In the genomic region with DNA sequence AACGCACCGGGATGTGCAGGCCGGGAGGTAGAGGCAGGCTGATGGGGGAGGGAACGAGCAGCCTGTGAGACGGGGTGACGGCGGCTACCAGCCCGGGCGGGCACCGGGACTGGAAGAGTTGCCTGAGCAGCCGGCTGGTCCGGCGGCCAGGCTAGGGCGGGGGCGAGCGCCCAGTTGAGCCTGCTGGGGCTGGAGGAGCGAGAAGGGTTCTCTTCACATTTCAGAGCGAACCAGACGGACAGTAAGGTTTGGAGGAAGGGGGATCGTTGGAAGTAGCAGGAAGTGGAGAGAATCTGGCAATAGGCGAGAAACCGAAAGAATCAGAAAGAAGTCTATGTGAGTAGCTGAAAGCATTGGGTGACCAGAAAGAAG, we compare ENCODE assay signal across 9 cellular contexts. TPM values are rescaled to one million over a fixed set of nuclear protein-coding genes. Genes with fewer than 3 reads are reported as not detected.
DNase-seq lines count a peak whose midpoint lies in the region; ATAC-seq, FAIRE-seq and TF ChIP-seq lines count a peak whose summit lies in the region.
"Not testable (repeated sequence)": the region's sequence is repeated elsewhere in the genome, so short reads cannot be mapped to it uniquely, and the experiment has no call there.
"Had no signal": no experiment of that assay in that cellular context is flagged by ENCODE, and none has a peak within 500 bp of the region (broad histone marks: within the 10 kb centered on the region; RNA-seq: fewer than 3 reads in every experiment).

No MANE protein-coding gene starts in this region.

- intact Hi-C loops in GM12878 (cut with micrococcal nuclease; ENCODE audit: unreplicated experiment) = not testable (repeated sequence)

- peaks cover 0 to 19% (median 9%) of the 10 kb centered on the region in 11 experiments; a peak in 10 of 22 replicates for H4K20me1 ChIP-seq in BLaER1 treated with 17β-estradiol and CSF1 and Interleukin-3, amounts not matched to agents 10 nM and 100 nM
- not testable (repeated sequence) for H4K20me1 ChIP-seq in GM12878 (ENCODE audit: control insufficient read depth, insufficient read depth)

- peak overlapping the region; percentile 60; the same call in 1 of the 2 replicates for H2AFZ ChIP-seq in GM12878 (ENCODE audit: control insufficient read depth, low read depth, low read length)

- RAD21 ChIA-PET in GM12878 (lab: Charles Lee; ENCODE audit: unreplicated experiment) = interaction anchor here (0.7 kb wide), 1 partner anchor 1989 kb away, joined by 3 read pairs; no protein-coding TSS in a partner anchor

- not testable (repeated sequence) for TF ChIP-seq EP300 in GM12878 (IDR thresholded peaks at IDR 0.05; ENCODE audit: borderline replicate concordance in 1 of 2, control insufficient read depth in 1 of 2, low read depth in 2 of 2, low read length in 2 of 2); gastroesophageal sphincter (IDR thresholded peaks at IDR 0.05)

- 0% methylated on average over 9 of the region's 22 CpGs for WGBS in GM12878 (ENCODE audit: insufficient coverage, insufficient replicate concordance, low lambda C conversion rate, missing lambda C conversion rate)
- WGBS in gastroesophageal sphincter (ENCODE audit: low coverage in 1 of 2), 2 donors = 0 to 7% methylated on average over 3 to 4 of the region's 22 CpGs

- not testable (repeated sequence) for H3K27me3 Mint-ChIP-seq in T-helper 1 cell treated with Interleukin-12 subunit alpha and Interleukin-12 subunit beta and Interleukin-4 antibody, amounts not matched to agents 30 μg/mL and 1 μg/mL, for 36 hours (ENCODE audit: low read depth)

- not testable (repeated sequence) for BruUV-seq in GM12878 (replicated peaks; lab: Mats Ljungman, UMichigan)

- not testable (repeated sequence) for H3K9me3 ChIP-seq in BLaER1 treated with 17β-estradiol and CSF1 and Interleukin-3, amounts not matched to agents 10 nM and 100 nM (replicated peaks in 1 of 11); GM12878 (replicated peaks; ENCODE audit: control insufficient read depth, insufficient read depth, low read length); gastroesophageal sphincter; mucosa of rectum (ENCODE audit: control insufficient read depth in 2 of 2, low read length in 2 of 2)

- DNase-seq in HT-29 (ENCODE audit: low spot score) = peak; percentile 56
- not testable (repeated sequence) for DNase-seq in GM12878 (ENCODE audit: low read depth, low spot score)
- peak; percentile 8 for DNase-seq in stimulated activated CD4-positive, alpha-beta T cell treated with anti-CD3 and anti-CD28 coated beads, Interleukin-15, amount 100 ng/mL, for 24 hours

- not testable (repeated sequence) for TF ChIP-seq POLR2A in GM12878 (IDR thresholded peaks at IDR 0.05; ENCODE audit: low read depth, low read length); gastroesophageal sphincter (IDR thresholded peaks at IDR 0.05)

- peaks cover 17% of the 10 kb centered on the region for H3K4me1 Mint-ChIP-seq in T-helper 1 cell treated with Interleukin-12 subunit alpha and Interleukin-12 subunit beta and Interleukin-4 antibody, amounts not matched to agents 30 μg/mL and 1 μg/mL, for 36 hours (ENCODE audit: low read depth)

- peak overlapping the region; percentile 5 to 86 (median 75); a peak in 13 of 22 replicates for H3K4me2 ChIP-seq in BLaER1 treated with 17β-estradiol and CSF1 and Interleukin-3, amounts not matched to agents 10 nM and 100 nM
- not testable (repeated sequence) for H3K4me2 ChIP-seq in GM12878 (ENCODE audit: control insufficient read depth, insufficient read depth)

- not testable (repeated sequence) for FAIRE-seq in GM12878 (lab: Jason Lieb, UNC)

- peaks cover 39% of the 10 kb centered on the region for H3K79me2 ChIP-seq in GM12878 (ENCODE audit: control insufficient read depth, insufficient read depth, low read length)

- CTCF ChIA-PET in GM12878 (lab: Yijun Ruan, JAX) = not testable (repeated sequence)

- not testable (repeated sequence) for H3K9me3 Mint-ChIP-seq in T-helper 1 cell treated with Interleukin-12 subunit alpha and Interleukin-12 subunit beta and Interleukin-4 antibody, amounts not matched to agents 30 μg/mL and 1 μg/mL, for 36 hours

- H3K36me3 ChIP-seq in BLaER1 treated with 17β-estradiol and CSF1 and Interleukin-3, amounts not matched to agents 10 nM and 100 nM = peaks cover 0 to 13% (median under 1%) of the 10 kb centered on the region in 11 experiments; a peak in 7 of 22 replicates
- not testable (repeated sequence) for H3K36me3 ChIP-seq in GM12878 (ENCODE audit: control insufficient read depth in 2 of 2, insufficient read depth in 2 of 2, low read length in 1 of 2); gastroesophageal sphincter; mucosa of rectum (ENCODE audit: control insufficient read depth in 2 of 2, insufficient read depth in 2 of 2, low read length in 2 of 2)

- POLR2A ChIA-PET in GM12878 (lab: Charles Lee) = interaction anchor here (0.6 kb wide), 1 partner anchor 1989 kb away, joined by 3 read pairs; no protein-coding TSS in a partner anchor

- peak overlapping the region; percentile 98 for H3K4me3 Mint-ChIP-seq in T-helper 1 cell treated with Interleukin-12 subunit alpha and Interleukin-12 subunit beta and Interleukin-4 antibody, amounts not matched to agents 30 μg/mL and 1 μg/mL, for 36 hours

- TF ChIP-seq RAD21 in GM12878 (IDR thresholded peaks at IDR 0.05; ENCODE audit: insufficient read depth, low read depth, low read length) = not testable (repeated sequence)

- not testable (repeated sequence) for TF ChIP-seq CTCF in GM12878 (IDR thresholded peaks at IDR 0.05 in 2 of 3, conservative IDR thresholded peaks at IDR 0.05 in 1 of 3; ENCODE audit: control insufficient read depth in 2 of 3, extremely low read depth in 1 of 3, insufficient read depth in 1 of 3, low read depth in 3 of 3, low read length in 3 of 3); gastroesophageal sphincter (IDR thresholded peaks at IDR 0.05)

- H3K4me3 ChIP-seq in BLaER1 treated with 17β-estradiol and CSF1 and Interleukin-3, amounts not matched to agents 10 nM and 100 nM = peak overlapping the region; percentile 61 to 82 (median 74)
- H3K4me3 ChIP-seq in GM12878 (peak overlapping the region; percentile 78), gastroesophageal sphincter (peak overlapping the region; percentile 57 to 81), mucosa of rectum (ENCODE audit: low read length in 2 of 2) (peak overlapping the region; percentile 68 to 93)

- peaks cover 15% of the 10 kb centered on the region for H3K36me3 Mint-ChIP-seq in T-helper 1 cell treated with Interleukin-12 subunit alpha and Interleukin-12 subunit beta and Interleukin-4 antibody, amounts not matched to agents 30 μg/mL and 1 μg/mL, for 36 hours (ENCODE audit: low read depth)

- H3K27ac ChIP-seq in BLaER1 treated with 17β-estradiol and CSF1 and Interleukin-3, amounts not matched to agents 10 nM and 100 nM = peak overlapping the region in 10 of 11 experiments; percentile 88 to 96 (median 94); a peak in 20 of 22 replicates
- peak overlapping the region; percentile 70 for H3K27ac ChIP-seq in GM12878 (ENCODE audit: control insufficient read depth, insufficient read depth)
- peak overlapping the region in 2 of 4 donors; percentile 86 to 91 for H3K27ac ChIP-seq in gastroesophageal sphincter
- peak overlapping the region; percentile 43 to 63 for H3K27ac ChIP-seq in mucosa of rectum (ENCODE audit: low read depth in 2 of 2, low read length in 2 of 2)

- SMC1A ChIA-PET in GM12878 (lab: Charles Lee; ENCODE audit: uncharacterized antibody, unreplicated experiment) = interaction anchor here (0.6 kb wide), 2 partner anchors 39 to 1989 kb away, joined by 3 read pairs; no protein-coding TSS in a partner anchor

- in situ Hi-C loops in GM12878 (cut with MboI) = loop anchor here (25.0 kb wide), 1 partner anchor 711 kb away; a partner anchor contains a TSS

- not testable (repeated sequence) for H3K27me3 ChIP-seq in BLaER1 treated with 17β-estradiol and CSF1 and Interleukin-3, amounts not matched to agents 10 nM and 100 nM; GM12878 (replicated peaks in 1 of 2; ENCODE audit: control insufficient read depth in 2 of 2, insufficient read depth in 2 of 2, low read length in 1 of 2); gastroesophageal sphincter; mucosa of rectum (ENCODE audit: control insufficient read depth in 2 of 2, insufficient read depth in 2 of 2, low read length in 2 of 2)

- peak overlapping the region; percentile 98 for H3K27ac Mint-ChIP-seq in T-helper 1 cell treated with Interleukin-12 subunit alpha and Interleukin-12 subunit beta and Interleukin-4 antibody, amounts not matched to agents 30 μg/mL and 1 μg/mL, for 36 hours

- peaks cover 8 to 26% (median 22%) of the 10 kb centered on the region in 10 experiments for H3K4me1 ChIP-seq in BLaER1 treated with 17β-estradiol and CSF1 and Interleukin-3, amounts not matched to agents 10 nM and 100 nM
- not testable (repeated sequence) for H3K4me1 ChIP-seq in GM12878 (ENCODE audit: control insufficient read depth, insufficient read depth, low read length); mucosa of rectum (ENCODE audit: control insufficient read depth in 2 of 2, insufficient read depth in 2 of 2, low read length in 2 of 2)
- peaks cover 0 to 22% (median 0%) of the 10 kb centered on the region in 3 donors for H3K4me1 ChIP-seq in gastroesophageal sphincter

- peak overlapping the region; percentile 85 to 94 (median 89) for H3K9ac ChIP-seq in BLaER1 treated with 17β-estradiol and CSF1 and Interleukin-3, amounts not matched to agents 10 nM and 100 nM
- H3K9ac ChIP-seq in GM12878 (ENCODE audit: control insufficient read depth, insufficient read depth, low read length) = peak overlapping the region; percentile 89
- peak overlapping the region; percentile 60 to 68 for H3K9ac ChIP-seq in mucosa of rectum (ENCODE audit: low read depth in 1 of 2, low read length in 2 of 2)

- ATAC-seq in GM19351 (IDR thresholded peaks at IDR 0.05; ENCODE audit: unreplicated experiment) (peak; percentile 35), GM12878 (peak; percentile 59)
- ATAC-seq in gastroesophageal sphincter = not testable (repeated sequence)

RNA-seq across cellular contexts. Expression of a gene that starts 22.4 kb away (rescaled TPM):
- total RNA-seq in HT-29 (2014; rRNA removed; shearing (Covaris generic)) = not detected in 2 replicates
- 1.6 and 1.7 TPM in 2 replicates for total RNA-seq in GM12878 (2013; cell fraction: nucleolus; rRNA removed)
- total RNA-seq in GM12878 (2014; rRNA removed) = 0.49 and 0.56 TPM in 2 replicates
- 0.18 and 0.41 TPM in 2 replicates for total RNA-seq in GM12878 (2014; rRNA removed; fragmentation: Illumina TruSeq; extraction: Trizol)
- total RNA-seq in GM12878 (2021) = 0.23 and 0.35 TPM in 2 replicates
- not detected for polyA plus RNA-seq in GM12878 (2011; ENCODE audit: low read depth)
- 0.52 and 0.54 TPM in 2 replicates for polyA plus RNA-seq in GM12878 (2011; rRNA removed)
- 0.33 and 0.47 TPM in 2 replicates for polyA plus RNA-seq in GM12878 (2011; cell fraction: cytosol; rRNA removed)
- 2.1 and 2.7 TPM in 2 replicates for polyA plus RNA-seq in GM12878 (2011; cell fraction: nucleus; rRNA removed)
- polyA plus RNA-seq in GM12878 (2012) = 0.15 TPM in 1 of 2 replicates, not detected in the other
- 0.35 and 0.54 TPM in 2 replicates for polyA plus RNA-seq in GM12878 (2014; fragmentation: Illumina TruSeq; extraction: Trizol)
- not detected for polyA plus RNA-seq in GM12878 (2014; fragmentation: Nextera tagmentation; extraction: Ambion mirVana)
- polyA plus RNA-seq in GM12878 (2014; rRNA removed) = 0.28 and 0.42 TPM in 2 replicates
- not detected for polyA plus RNA-seq in GM12878 (2016; fragmentation: Nextera tagmentation; extraction: Ambion mirVana)
- polyA minus RNA-seq in GM12878 (2011; rRNA and poly(A)+ RNA removed) = 0.29 and 0.41 TPM in 2 replicates
- not detected in 2 replicates for polyA minus RNA-seq in GM12878 (2011; cell fraction: cytosol; rRNA and poly(A)+ RNA removed)
- polyA minus RNA-seq in GM12878 (2011; cell fraction: nucleus; rRNA and poly(A)+ RNA removed) = 0.36 and 1.2 TPM in 2 replicates
- under 1 TPM in 3 of 4 donors, not detected in 1; 0.27 to 0.59 (median 0.46) TPM for total RNA-seq in gastroesophageal sphincter
- total RNA-seq: Right ventricle myocardium inferior had no signal
